ENCODE assay signal across 30 cellular contexts in genomic region chr10:128563904-128564303, GRCh38.
DNase-seq lines count a peak whose midpoint lies in the region; ATAC-seq and TF ChIP-seq lines count a peak whose summit lies in the region.
"Had no signal": no experiment of that assay in that cellular context is flagged by ENCODE, and none has a peak within 500 bp of the region (broad histone marks: within the 10 kb centered on the region; RNA-seq: fewer than 3 reads in every experiment).

No MANE protein-coding gene starts in this region.

- H3K36me3 Mint-ChIP-seq in osteocyte (ENCODE audit: unreplicated experiment), result no peaks in the 10 kb centered on the region
- H3K36me3 Mint-ChIP-seq: CD14-positive monocyte; CD4-positive, alpha-beta memory T cell; CD4-positive, CD25-positive, alpha-beta regulatory T cell; CD8-positive, alpha-beta memory T cell; CD8-positive, alpha-beta T cell had no signal

- H3K4me1 Mint-ChIP-seq in osteocyte (ENCODE audit: unreplicated experiment), result no peaks in the 10 kb centered on the region
- H3K4me1 Mint-ChIP-seq: B cell; CD14-positive monocyte; CD4-positive, alpha-beta memory T cell; CD4-positive, CD25-positive, alpha-beta regulatory T cell; CD8-positive, alpha-beta memory T cell had no signal

- no peak overlapping the region for H3K27ac Mint-ChIP-seq in osteocyte (ENCODE audit: unreplicated experiment)
- H3K27ac Mint-ChIP-seq: B cell; CD14-positive monocyte; CD4-positive, alpha-beta memory T cell; CD4-positive, alpha-beta T cell; CD4-positive, CD25-positive, alpha-beta regulatory T cell; CD8-positive, alpha-beta T cell had no signal

- H3K27me3 Mint-ChIP-seq in osteocyte (ENCODE audit: unreplicated experiment), result no peaks in the 10 kb centered on the region
- H3K27me3 Mint-ChIP-seq: B cell; CD4-positive, alpha-beta T cell had no signal

- DNase-seq in DMS 273 (lab: John Stamatoyannopoulos, UW; ENCODE audit: unreplicated experiment), result peak; percentile 32
- no peak for DNase-seq in DMS 273 treated with DMSO at 0.1 percent for 48 hours (lab: John Stamatoyannopoulos, UW)
- DNase-seq in left lobe of liver (ENCODE audit: low spot score), result peak; percentile 23
- DNase-seq in osteocyte (ENCODE audit: extremely low spot score, unreplicated experiment), result peak; percentile 60
- DNase-seq in ureter (ENCODE audit: low spot score), result peak; percentile 6
- DNase-seq in activated gamma-delta T cell (lab: John Stamatoyannopoulos, UW), result no peak
- DNase-seq: 8988T; ACHN; AML-193; BE2C; C1 segment of cervical spinal cord; Caco-2; Calu3; CD4-positive, alpha-beta memory T cell; CD4-positive, alpha-beta T cell; CD4-positive, CD25-positive, alpha-beta regulatory T cell; CD8-positive, alpha-beta memory T cell; CD8-positive, alpha-beta T cell; COR-L47; DMS153; DMS53; DMS79; DMS79 treated with DMSO at 0.1 percent for 48 hours; DND-41; EL had no signal

- no peak overlapping the region for H3K4me3 Mint-ChIP-seq in osteocyte (ENCODE audit: unreplicated experiment)
- H3K4me3 Mint-ChIP-seq: B cell; CD14-positive monocyte; CD4-positive, alpha-beta memory T cell; CD4-positive, alpha-beta T cell; CD4-positive, CD25-positive, alpha-beta regulatory T cell; CD8-positive, alpha-beta memory T cell; CD8-positive, alpha-beta T cell had no signal

- ATAC-seq in left lobe of liver (no peak), GM18861 (IDR thresholded peaks at IDR 0.05; ENCODE audit: unreplicated experiment) (no peak), GM18502 (IDR thresholded peaks at IDR 0.05; ENCODE audit: poor library complexity, unreplicated experiment) (no peak)
- ATAC-seq: A549; CD8-positive, alpha-beta T cell had no signal

- peaks cover 33% of the 10 kb centered on the region for H3K9me3 Mint-ChIP-seq in osteocyte (ENCODE audit: unreplicated experiment)
- H3K9me3 Mint-ChIP-seq: CD8-positive, alpha-beta T cell had no signal

- TF ChIP-seq CTCF in osteocyte (IDR thresholded peaks at IDR 0.05), result no peak

Comparison
In these comparisons a context has a peak if more than half of its experiments do, and no peak if none do; other contexts are left out.
1. DNase-seq: peak in DMS 273 (single experiment), left lobe of liver (single experiment), osteocyte (single experiment) and ureter (single experiment); none in DMS 273 treated with DMSO at 0.1 percent for 48 hours (single experiment) and activated gamma-delta T cell (single experiment).